In genomic region chr3:180934638-180935037, GRCh38 we compare ENCODE assay signal across 21 cellular contexts. TPM values are rescaled to one million over a fixed set of nuclear protein-coding genes. Genes with fewer than 3 reads are reported as not detected.
A peak's percentile ranks its signal among the peaks of the same experiment; 100 is the strongest.
DNase-seq lines count a peak whose midpoint lies in the region; ATAC-seq, FAIRE-seq and TF ChIP-seq lines count a peak whose summit lies in the region.
"Had no signal": no experiment of that assay in that cellular context is flagged by ENCODE, and none has a peak within 500 bp of the region (broad histone marks: within the 10 kb centered on the region; RNA-seq: fewer than 3 reads in every experiment).

No MANE protein-coding gene starts in this region.

- no peak for TF ChIP-seq CTCF in transverse colon (IDR thresholded peaks at IDR 0.05)

- TF ChIP-seq POLR2A in transverse colon (IDR thresholded peaks at IDR 0.05): no peak

- H3K9me3 ChIP-seq in transverse colon: no peaks in the 10 kb centered on the region

- 90% methylated on average over 1 of the region's 1 CpG for WGBS in transverse colon (ENCODE audit: low coverage in 1 of 2), 2 donors

- in situ Hi-C loops in transverse colon (cut with MboI; ENCODE audit: low pct_ligation_motif_present in 1 of 4, low pct_unique_long_range_greater_than_20kb in 1 of 4, low sequenced_read_pairs in 3 of 4): no loop called here

- no peak for TF ChIP-seq EP300 in transverse colon (IDR thresholded peaks at IDR 0.05; ENCODE audit: low read depth)

- H3K4me3 ChIP-seq in transverse colon: no peak overlapping the region
- H3K4me3 ChIP-seq: PC-9, SK-N-MC had no signal

- intact Hi-C loops in transverse colon (cut with DNase I; ENCODE audit: low total_unique reads): no loop called here

- FAIRE-seq in RCC 7860 (lab: Jason Lieb, UNC): peak; percentile 30
- FAIRE-seq: GM19239, HTR-8/SVneo had no signal

- peaks cover 0 to 16% (median 2%) of the 10 kb centered on the region in 4 donors for H3K4me1 ChIP-seq in transverse colon

- peaks cover 0 to 10% (median 2%) of the 10 kb centered on the region in 4 donors for H3K36me3 ChIP-seq in transverse colon

- peak; percentile 63 for ATAC-seq in esophagus mucosa
- no peak for ATAC-seq in GM18909 (IDR thresholded peaks at IDR 0.05; ENCODE audit: poor library complexity, unreplicated experiment)
- ATAC-seq: Right ventricle myocardium inferior had no signal

- DNase-seq in ELR (ENCODE audit: low read depth) (peak; percentile 58), RCC 7860 (ENCODE audit: low spot score) (no peak), renal cortical epithelial cell (ENCODE audit: low read depth) (peak; percentile 9), transverse colon (no peak), NCI-H446 (lab: John Stamatoyannopoulos, UW) (no peak)
- DNase-seq: COR-L47, H7, MV-4-11, NCI-H1417, NCI-H1930, NCI-H2171, NCI-H446 treated with DMSO at 0.1 percent for 48 hours, PC-9 had no signal

- no peak overlapping the region for H3K27ac ChIP-seq in transverse colon
- H3K27ac ChIP-seq: C4-2B, HL-60, PC-9, SK-N-MC had no signal

- H3K27me3 ChIP-seq in transverse colon: no peaks in the 10 kb centered on the region

RNA-seq across cellular contexts. Expression of gene FXR1, which starts 22.2 kb away (rescaled TPM):
- 54.0 TPM for total RNA-seq in esophagus mucosa
- 113 and 220 TPM in 2 replicates for total RNA-seq in renal cortical epithelial cell
- 100 to 1,000 TPM in 1 of 4 donors, 10 to 100 TPM in 3; 14.2 to 106 (median 58.9) TPM for total RNA-seq in transverse colon

RNA-seq across cellular contexts. Expression of gene DNAJC19, which starts 54.9 kb away (rescaled TPM):
- total RNA-seq in esophagus mucosa (34.4 TPM), renal cortical epithelial cell (25.6 and 38.6 TPM in 2 replicates), transverse colon (10 to 100 TPM; 21.7 to 49.4 (median 30.9) TPM)

Comparison
In these comparisons a context has a peak if more than half of its experiments do, and no peak if none do; other contexts are left out.
1. DNase-seq: peak in ELR (single experiment) and renal cortical epithelial cell (single experiment); none in RCC 7860 (single experiment), transverse colon (single experiment) and NCI-H446 (0 of 2).